ENCODE assay signal across 12 cellular contexts in the genomic region with DNA sequence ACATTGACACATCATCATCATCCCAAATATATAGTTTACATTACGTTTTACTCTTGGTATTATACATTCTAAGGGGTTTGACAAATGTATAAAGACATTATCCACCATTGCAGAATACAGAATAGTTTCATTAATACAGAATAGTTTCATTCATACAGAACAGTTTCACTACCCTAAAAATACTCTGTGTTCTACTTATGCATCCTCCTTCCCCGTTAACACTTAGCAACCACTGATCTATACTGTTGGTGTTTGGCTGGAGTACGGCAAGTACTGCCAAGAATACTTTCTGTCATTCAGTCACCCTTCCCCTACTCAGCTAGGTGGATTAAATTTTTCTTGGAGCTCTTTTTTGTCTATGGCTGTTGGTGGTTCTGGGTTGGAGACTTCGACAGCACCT. TPM values are rescaled to one million over a fixed set of nuclear protein-coding genes. Genes with fewer than 3 reads are reported as not detected.
DNase-seq lines count a peak whose midpoint lies in the region; ATAC-seq and TF ChIP-seq lines count a peak whose summit lies in the region.
"Had no signal": no experiment of that assay in that cellular context is flagged by ENCODE, and none has a peak within 500 bp of the region (broad histone marks: within the 10 kb centered on the region; RNA-seq: fewer than 3 reads in every experiment).

No MANE protein-coding gene starts in this region.

- no peak overlapping the region for H3K27ac ChIP-seq in CD8-positive, alpha-beta memory T cell (ENCODE audit: low read depth, low read length)
- H3K27ac ChIP-seq: BLaER1, stomach had no signal

- CTCF ChIA-PET in CD8-positive, alpha-beta memory T cell (lab: Charles Lee): no interaction called here

- POLR2A ChIA-PET in CD8-positive, alpha-beta memory T cell (lab: Charles Lee): no interaction called here

- no peak for TF ChIP-seq CTCF in HFFc6 (IDR thresholded peaks at IDR 0.05)

- H3K4me3 ChIP-seq in CD8-positive, alpha-beta memory T cell (ENCODE audit: low read length): no peak overlapping the region
- H3K4me3 ChIP-seq: BLaER1, stomach had no signal

- no peaks in the 10 kb centered on the region for H3K36me3 Mint-ChIP-seq in CD8-positive, alpha-beta memory T cell
- no peaks in the 10 kb centered on the region for H3K36me3 Mint-ChIP-seq in HFFc6 (ENCODE audit: low read depth)

- H3K36me3 ChIP-seq in CD8-positive, alpha-beta memory T cell (ENCODE audit: insufficient read depth, low read length): no peaks in the 10 kb centered on the region
- H3K36me3 ChIP-seq: BLaER1, stomach had no signal

- DNase-seq in NCI-H345 (lab: John Stamatoyannopoulos, UW) (no peak), sciatic nerve (ENCODE audit: low spot score) (no peak), HFFc6 (no peak)
- DNase-seq in CD8-positive, alpha-beta memory T cell: no peak
- DNase-seq: NCI-H1092, PC-3, stomach had no signal

- no peaks in the 10 kb centered on the region for H3K4me1 Mint-ChIP-seq in CD8-positive, alpha-beta memory T cell
- H3K4me1 Mint-ChIP-seq in HFFc6 (ENCODE audit: low read depth): no peaks in the 10 kb centered on the region

- H3K27ac Mint-ChIP-seq in CD8-positive, alpha-beta memory T cell: no peak overlapping the region
- H3K27ac Mint-ChIP-seq in HFFc6: no peak overlapping the region

- ATAC-seq in GM18499 (IDR thresholded peaks at IDR 0.05; ENCODE audit: insufficient read depth, unreplicated experiment) (peak; percentile 86), GM19452 (IDR thresholded peaks at IDR 0.05; ENCODE audit: unreplicated experiment) (peak; percentile 99), HG02884 (IDR thresholded peaks at IDR 0.05; ENCODE audit: unreplicated experiment) (peak; percentile 99), HG03571 (IDR thresholded peaks at IDR 0.05; ENCODE audit: unreplicated experiment) (peak; percentile 91), sciatic nerve (no peak)
- ATAC-seq: PC-3 had no signal

- H3K27me3 ChIP-seq in CD8-positive, alpha-beta memory T cell (ENCODE audit: insufficient read depth, low read length, poor library complexity, severe bottlenecking): no peaks in the 10 kb centered on the region
- H3K27me3 ChIP-seq: BLaER1, stomach had no signal

- H3K9me3 Mint-ChIP-seq in CD8-positive, alpha-beta memory T cell: no peaks in the 10 kb centered on the region
- H3K9me3 Mint-ChIP-seq in HFFc6: no peaks in the 10 kb centered on the region

- H3K4me3 Mint-ChIP-seq in CD8-positive, alpha-beta memory T cell: no peak overlapping the region
- no peak overlapping the region for H3K4me3 Mint-ChIP-seq in HFFc6

- peaks cover 0 to 2% of the 10 kb centered on the region in 2 donors for H3K27me3 Mint-ChIP-seq in CD8-positive, alpha-beta memory T cell
- no peaks in the 10 kb centered on the region for H3K27me3 Mint-ChIP-seq in HFFc6 (ENCODE audit: insufficient read depth)

- no peaks in the 10 kb centered on the region for H3K4me1 ChIP-seq in CD8-positive, alpha-beta memory T cell (ENCODE audit: insufficient read depth, low read length)
- H3K4me1 ChIP-seq: BLaER1, stomach had no signal

- intact Hi-C loops in sciatic nerve (cut with DNase I): no loop called here

- H3K9me3 ChIP-seq in CD8-positive, alpha-beta memory T cell (ENCODE audit: low read length): no peaks in the 10 kb centered on the region
- H3K9me3 ChIP-seq: BLaER1, stomach had no signal

RNA-seq across cellular contexts. Expression of a gene that starts 33.4 kb away (rescaled TPM):
- 1.9 TPM for total RNA-seq in sciatic nerve
- total RNA-seq in CD8-positive, alpha-beta memory T cell: under 1 TPM; 0.55 to 0.64 TPM
- polyA plus RNA-seq in CD8-positive, alpha-beta memory T cell: 0.56 TPM
- total RNA-seq in HFFc6 (2021; fragmentation: NEBNext Ultra II Directional; extraction: Animal tissue kit (Norgen Biotek cat#: 25700)): 1 to 10 TPM in 1 of 6 experiments, under 1 TPM in 5; 0.40 to 1.0 (median 0.77) TPM
